1 cellular context compared by ENCODE assay signal in the genomic region with DNA sequence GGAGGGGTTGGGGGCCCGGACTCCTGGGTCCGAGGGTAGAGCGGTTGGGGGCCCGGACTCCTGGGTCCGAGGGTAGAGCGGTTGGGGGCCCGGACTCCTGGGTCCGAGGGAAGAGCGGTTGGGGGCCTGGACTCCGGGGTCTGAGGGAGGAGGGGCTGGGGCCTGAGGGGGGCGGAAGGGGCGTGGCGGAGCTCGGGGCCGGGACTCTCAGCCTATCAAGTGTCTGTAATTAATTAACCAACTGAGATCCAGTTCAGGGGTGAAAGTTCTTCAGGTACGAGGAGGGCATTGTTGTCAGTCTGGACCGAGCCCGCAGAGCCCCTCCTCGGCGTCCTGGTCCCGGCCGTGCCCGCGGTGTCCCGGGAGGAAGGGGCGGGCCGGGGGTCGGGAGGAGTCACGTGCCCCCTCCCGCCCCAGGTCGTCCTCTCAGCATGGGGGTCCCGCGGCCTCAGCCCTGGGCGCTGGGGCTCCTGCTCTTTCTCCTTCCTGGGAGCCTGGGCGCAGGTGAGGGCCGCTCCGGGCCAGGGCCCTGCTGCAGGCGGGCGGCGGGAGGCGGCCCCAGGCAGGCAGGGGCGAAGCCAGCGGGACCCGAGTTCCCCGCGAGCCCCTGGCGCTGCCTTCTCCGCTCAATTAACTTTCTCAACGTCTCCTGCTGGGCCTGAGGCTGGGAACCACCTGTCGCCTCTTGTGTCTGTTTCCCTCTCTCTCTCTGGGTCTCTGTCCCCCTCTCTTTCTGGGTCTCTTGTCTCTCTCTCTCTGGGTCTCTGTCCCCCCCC.
TF ChIP-seq lines count a peak whose summit lies in the region.

No MANE protein-coding gene starts in this region.

TF ChIP-seq in HepG2, 621 proteins besides CTCF, POLR2A, EP300 and RAD21 (continued from another document and continues in another):
- TF ChIP-seq, protein P1, sequence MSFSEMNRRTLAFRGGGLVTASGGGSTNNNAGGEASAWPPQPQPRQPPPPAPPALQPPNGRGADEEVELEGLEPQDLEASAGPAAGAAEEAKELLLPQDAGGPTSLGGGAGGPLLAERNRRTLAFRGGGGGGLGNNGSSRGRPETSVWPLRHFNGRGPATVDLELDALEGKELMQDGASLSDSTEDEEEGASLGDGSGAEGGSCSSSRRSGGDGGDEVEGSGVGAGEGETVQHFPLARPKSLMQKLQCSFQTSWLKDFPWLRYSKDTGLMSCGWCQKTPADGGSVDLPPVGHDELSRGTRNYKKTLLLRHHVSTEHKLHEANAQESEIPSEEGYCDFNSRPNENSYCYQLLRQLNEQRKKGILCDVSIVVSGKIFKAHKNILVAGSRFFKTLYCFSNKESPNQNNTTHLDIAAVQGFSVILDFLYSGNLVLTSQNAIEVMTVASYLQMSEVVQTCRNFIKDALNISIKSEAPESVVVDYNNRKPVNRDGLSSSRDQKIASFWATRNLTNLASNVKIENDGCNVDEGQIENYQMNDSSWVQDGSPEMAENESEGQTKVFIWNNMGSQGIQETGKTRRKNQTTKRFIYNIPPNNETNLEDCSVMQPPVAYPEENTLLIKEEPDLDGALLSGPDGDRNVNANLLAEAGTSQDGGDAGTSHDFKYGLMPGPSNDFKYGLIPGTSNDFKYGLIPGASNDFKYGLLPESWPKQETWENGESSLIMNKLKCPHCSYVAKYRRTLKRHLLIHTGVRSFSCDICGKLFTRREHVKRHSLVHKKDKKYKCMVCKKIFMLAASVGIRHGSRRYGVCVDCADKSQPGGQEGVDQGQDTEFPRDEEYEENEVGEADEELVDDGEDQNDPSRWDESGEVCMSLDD (CRISPR knock-in tag; IDR thresholded peaks at IDR 0.05; ENCODE audit: borderline replicate concordance), result peak; percentile 50; the same call in 1 of the 2 replicates
- TF ChIP-seq ZNF430 (CRISPR knock-in tag; IDR thresholded peaks at IDR 0.05) (no peak; the same call in 1 of the 2 replicates), ZNF234 (CRISPR knock-in tag; conservative IDR thresholded peaks at IDR 0.05) (no peak), RARG (CRISPR knock-in tag; IDR thresholded peaks at IDR 0.05; ENCODE audit: low read depth) (no peak), ZBTB25 (CRISPR knock-in tag; IDR thresholded peaks at IDR 0.05) (peak; percentile 83; the same call in 1 of the 2 replicates), ZNF639 (CRISPR knock-in tag; conservative IDR thresholded peaks at IDR 0.05) (peak; percentile 58; the same call in 1 of the 2 replicates), FOXK2 (IDR thresholded peaks at IDR 0.05) (no peak), ZNF432 (CRISPR knock-in tag; IDR thresholded peaks at IDR 0.05; ENCODE audit: borderline replicate concordance) (no peak), HNF1A (IDR thresholded peaks at IDR 0.05; ENCODE audit: low read depth) (peak; percentile 74), HNF1A (CRISPR knock-in tag; IDR thresholded peaks at IDR 0.05; ENCODE audit: borderline replicate concordance) (peak; percentile 94), ZNF749 (CRISPR knock-in tag; IDR thresholded peaks at IDR 0.05; ENCODE audit: borderline replicate concordance) (0 out of 2 replicates have a peak, but pooled peaks have one; percentile 50), GATA4 (IDR thresholded peaks at IDR 0.05; ENCODE audit: borderline replicate concordance, low read depth) (peak; percentile 71; the same call in 1 of the 2 replicates), ZNF546 (CRISPR knock-in tag; conservative IDR thresholded peaks at IDR 0.05) (no peak; the same call in 1 of the 2 replicates), SNAI1 (CRISPR knock-in tag; IDR thresholded peaks at IDR 0.05; ENCODE audit: borderline replicate concordance) (peak; percentile 53; the same call in 1 of the 2 replicates), BRF2 (CRISPR knock-in tag; IDR thresholded peaks at IDR 0.05) (no peak), NR2C2 (CRISPR knock-in tag; IDR thresholded peaks at IDR 0.05; ENCODE audit: borderline replicate concordance) (peak; percentile 67; the same call in 1 of the 2 replicates), ZNF839 (CRISPR knock-in tag; IDR thresholded peaks at IDR 0.05; ENCODE audit: borderline replicate concordance) (0 out of 2 replicates have a peak, but pooled peaks have one; percentile 6), E2F2 (CRISPR knock-in tag; IDR thresholded peaks at IDR 0.05; ENCODE audit: borderline replicate concordance) (no peak), TSC22D2 (CRISPR knock-in tag; IDR thresholded peaks at IDR 0.05; ENCODE audit: borderline replicate concordance) (0 out of 2 replicates have a peak, but pooled peaks have one; percentile 49), ZNF709 (CRISPR knock-in tag; IDR thresholded peaks at IDR 0.05) (0 out of 2 replicates have a peak, but pooled peaks have one; percentile 60), MLLT10 (CRISPR knock-in tag; IDR thresholded peaks at IDR 0.05) (no peak), ZNF20 (CRISPR knock-in tag; IDR thresholded peaks at IDR 0.05) (no peak), ETV5 (CRISPR knock-in tag; IDR thresholded peaks at IDR 0.05; ENCODE audit: borderline replicate concordance) (peak; percentile 54; the same call in 1 of the 2 replicates)
- TF ChIP-seq, protein P2, sequence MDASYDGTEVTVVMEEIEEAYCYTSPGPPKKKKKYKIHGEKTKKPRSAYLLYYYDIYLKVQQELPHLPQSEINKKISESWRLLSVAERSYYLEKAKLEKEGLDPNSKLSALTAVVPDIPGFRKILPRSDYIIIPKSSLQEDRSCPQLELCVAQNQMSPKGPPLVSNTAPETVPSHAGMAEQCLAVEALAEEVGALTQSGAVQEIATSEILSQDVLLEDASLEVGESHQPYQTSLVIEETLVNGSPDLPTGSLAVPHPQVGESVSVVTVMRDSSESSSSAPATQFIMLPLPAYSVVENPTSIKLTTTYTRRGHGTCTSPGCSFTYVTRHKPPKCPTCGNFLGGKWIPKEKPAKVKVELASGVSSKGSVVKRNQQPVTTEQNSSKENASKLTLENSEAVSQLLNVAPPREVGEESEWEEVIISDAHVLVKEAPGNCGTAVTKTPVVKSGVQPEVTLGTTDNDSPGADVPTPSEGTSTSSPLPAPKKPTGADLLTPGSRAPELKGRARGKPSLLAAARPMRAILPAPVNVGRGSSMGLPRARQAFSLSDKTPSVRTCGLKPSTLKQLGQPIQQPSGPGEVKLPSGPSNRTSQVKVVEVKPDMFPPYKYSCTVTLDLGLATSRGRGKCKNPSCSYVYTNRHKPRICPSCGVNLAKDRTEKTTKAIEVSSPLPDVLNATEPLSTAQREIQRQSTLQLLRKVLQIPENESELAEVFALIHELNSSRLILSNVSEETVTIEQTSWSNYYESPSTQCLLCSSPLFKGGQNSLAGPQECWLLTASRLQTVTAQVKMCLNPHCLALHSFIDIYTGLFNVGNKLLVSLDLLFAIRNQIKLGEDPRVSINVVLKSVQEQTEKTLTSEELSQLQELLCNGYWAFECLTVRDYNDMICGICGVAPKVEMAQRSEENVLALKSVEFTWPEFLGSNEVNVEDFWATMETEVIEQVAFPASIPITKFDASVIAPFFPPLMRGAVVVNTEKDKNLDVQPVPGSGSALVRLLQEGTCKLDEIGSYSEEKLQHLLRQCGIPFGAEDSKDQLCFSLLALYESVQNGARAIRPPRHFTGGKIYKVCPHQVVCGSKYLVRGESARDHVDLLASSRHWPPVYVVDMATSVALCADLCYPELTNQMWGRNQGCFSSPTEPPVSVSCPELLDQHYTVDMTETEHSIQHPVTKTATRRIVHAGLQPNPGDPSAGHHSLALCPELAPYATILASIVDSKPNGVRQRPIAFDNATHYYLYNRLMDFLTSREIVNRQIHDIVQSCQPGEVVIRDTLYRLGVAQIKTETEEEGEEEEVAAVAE (CRISPR knock-in tag; IDR thresholded peaks at IDR 0.05; ENCODE audit: borderline replicate concordance), result 0 out of 2 replicates have a peak, but pooled peaks have one; percentile 15
- TF ChIP-seq, protein P3, sequence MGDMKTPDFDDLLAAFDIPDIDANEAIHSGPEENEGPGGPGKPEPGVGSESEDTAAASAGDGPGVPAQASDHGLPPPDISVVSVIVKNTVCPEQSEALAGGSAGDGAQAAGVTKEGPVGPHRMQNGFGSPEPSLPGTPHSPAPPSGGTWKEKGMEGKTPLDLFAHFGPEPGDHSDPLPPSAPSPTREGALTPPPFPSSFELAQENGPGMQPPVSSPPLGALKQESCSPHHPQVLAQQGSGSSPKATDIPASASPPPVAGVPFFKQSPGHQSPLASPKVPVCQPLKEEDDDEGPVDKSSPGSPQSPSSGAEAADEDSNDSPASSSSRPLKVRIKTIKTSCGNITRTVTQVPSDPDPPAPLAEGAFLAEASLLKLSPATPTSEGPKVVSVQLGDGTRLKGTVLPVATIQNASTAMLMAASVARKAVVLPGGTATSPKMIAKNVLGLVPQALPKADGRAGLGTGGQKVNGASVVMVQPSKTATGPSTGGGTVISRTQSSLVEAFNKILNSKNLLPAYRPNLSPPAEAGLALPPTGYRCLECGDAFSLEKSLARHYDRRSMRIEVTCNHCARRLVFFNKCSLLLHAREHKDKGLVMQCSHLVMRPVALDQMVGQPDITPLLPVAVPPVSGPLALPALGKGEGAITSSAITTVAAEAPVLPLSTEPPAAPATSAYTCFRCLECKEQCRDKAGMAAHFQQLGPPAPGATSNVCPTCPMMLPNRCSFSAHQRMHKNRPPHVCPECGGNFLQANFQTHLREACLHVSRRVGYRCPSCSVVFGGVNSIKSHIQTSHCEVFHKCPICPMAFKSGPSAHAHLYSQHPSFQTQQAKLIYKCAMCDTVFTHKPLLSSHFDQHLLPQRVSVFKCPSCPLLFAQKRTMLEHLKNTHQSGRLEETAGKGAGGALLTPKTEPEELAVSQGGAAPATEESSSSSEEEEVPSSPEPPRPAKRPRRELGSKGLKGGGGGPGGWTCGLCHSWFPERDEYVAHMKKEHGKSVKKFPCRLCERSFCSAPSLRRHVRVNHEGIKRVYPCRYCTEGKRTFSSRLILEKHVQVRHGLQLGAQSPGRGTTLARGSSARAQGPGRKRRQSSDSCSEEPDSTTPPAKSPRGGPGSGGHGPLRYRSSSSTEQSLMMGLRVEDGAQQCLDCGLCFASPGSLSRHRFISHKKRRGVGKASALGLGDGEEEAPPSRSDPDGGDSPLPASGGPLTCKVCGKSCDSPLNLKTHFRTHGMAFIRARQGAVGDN (CRISPR knock-in tag; IDR thresholded peaks at IDR 0.05), result peak; percentile 65; the same call in 1 of the 2 replicates
- TF ChIP-seq, protein P4, sequence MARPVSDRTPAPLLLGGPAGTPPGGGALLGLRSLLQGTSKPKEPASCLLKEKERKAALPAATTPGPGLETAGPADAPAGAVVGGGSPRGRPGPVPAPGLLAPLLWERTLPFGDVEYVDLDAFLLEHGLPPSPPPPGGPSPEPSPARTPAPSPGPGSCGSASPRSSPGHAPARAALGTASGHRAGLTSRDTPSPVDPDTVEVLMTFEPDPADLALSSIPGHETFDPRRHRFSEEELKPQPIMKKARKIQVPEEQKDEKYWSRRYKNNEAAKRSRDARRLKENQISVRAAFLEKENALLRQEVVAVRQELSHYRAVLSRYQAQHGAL (CRISPR knock-in tag; IDR thresholded peaks at IDR 0.05; ENCODE audit: not compliant biosample characterization), result no peak
